In genomic region chr15:99019558-99020540, GRCh38 we compare ENCODE assay signal across 16 cellular contexts. TPM values are rescaled to one million over a fixed set of nuclear protein-coding genes. Genes with fewer than 3 reads are reported as not detected.
DNase-seq lines count a peak whose midpoint lies in the region; ATAC-seq, FAIRE-seq and TF ChIP-seq lines count a peak whose summit lies in the region.
"Had no signal": no experiment of that assay in that cellular context is flagged by ENCODE, and none has a peak within 500 bp of the region (broad histone marks: within the 10 kb centered on the region; RNA-seq: fewer than 3 reads in every experiment).

No MANE protein-coding gene starts in this region.

- intact Hi-C loops in mammary epithelial cell (cut with micrococcal nuclease) (loop anchor here (2.0 kb wide), 1 partner anchor 15 kb away; no protein-coding TSS in a partner anchor), upper lobe of right lung (cut with DNase I) (no loop called here)

- no peak overlapping the region for H3K9ac ChIP-seq in mammary epithelial cell (ENCODE audit: insufficient read depth, low read length)
- H3K9ac ChIP-seq in keratinocyte (ENCODE audit: control insufficient read depth, extremely low read depth, insufficient read depth, low read length), result no peak overlapping the region
- no peak overlapping the region for H3K9ac ChIP-seq in MM.1S (ENCODE audit: low read length)

- TF ChIP-seq CTCF in AG10803 (conservative IDR thresholded peaks at IDR 0.05; ENCODE audit: low read length), result no peak
- TF ChIP-seq CTCF in mammary epithelial cell (conservative IDR thresholded peaks at IDR 0.05 in 1 of 2, IDR thresholded peaks at IDR 0.05 in 1 of 2; ENCODE audit: extremely low read depth in 1 of 2, insufficient read depth in 1 of 2, low read depth in 1 of 2, low read length in 2 of 2), result no peak
- TF ChIP-seq CTCF in keratinocyte (optimal IDR thresholded peaks at IDR 0.05 in 1 of 3, IDR thresholded peaks at IDR 0.05 in 1 of 3, conservative IDR thresholded peaks at IDR 0.05 in 1 of 3; ENCODE audit: extremely low read depth in 1 of 3, insufficient read depth in 2 of 3, low read length in 3 of 3), result no peak
- TF ChIP-seq CTCF in upper lobe of right lung (IDR thresholded peaks at IDR 0.05), result no peak
- no peak for TF ChIP-seq CTCF in MM.1S (IDR thresholded peaks at IDR 0.05; ENCODE audit: low read length)

- CTCF ChIA-PET in mammary epithelial cell (lab: Charles Lee; ENCODE audit: low non-redundant PET), result no interaction called here

- H3K4me1 ChIP-seq in mammary epithelial cell (ENCODE audit: insufficient read depth, low read length) (peaks cover 14% of the 10 kb centered on the region), keratinocyte (ENCODE audit: control insufficient read depth, extremely low read depth, insufficient read depth, low read length) (peaks cover 9% of the 10 kb centered on the region), upper lobe of right lung (peaks cover 8% of the 10 kb centered on the region), MM.1S (ENCODE audit: low read length) (no peaks in the 10 kb centered on the region)

- BruUV-seq in mammary epithelial cell (replicated peaks; lab: Mats Ljungman, UMichigan), result no TSS peak

- no peaks in the 10 kb centered on the region for H3F3A ChIP-seq in MM.1S (ENCODE audit: insufficient read depth, low read length)

- H3K36me3 ChIP-seq in KOPT-K1 (ENCODE audit: insufficient read depth, low read length) (peaks cover 28% of the 10 kb centered on the region), mammary epithelial cell (ENCODE audit: insufficient read depth, low read length) (no peaks in the 10 kb centered on the region), keratinocyte (ENCODE audit: control insufficient read depth in 2 of 2, extremely low read depth in 1 of 2, insufficient read depth in 2 of 2, low read length in 2 of 2) (no peaks in the 10 kb centered on the region), upper lobe of right lung (no peaks in the 10 kb centered on the region), MM.1S (replicated peaks; ENCODE audit: insufficient read depth, low read length) (no peaks in the 10 kb centered on the region)
- H3K36me3 ChIP-seq: left ventricle myocardium inferior, suprapubic skin had no signal

- H4K20me1 ChIP-seq in mammary epithelial cell (ENCODE audit: insufficient read depth, low read length) (no peaks in the 10 kb centered on the region), keratinocyte (ENCODE audit: control insufficient read depth, extremely low read depth, insufficient read depth, low read length) (no peaks in the 10 kb centered on the region), MM.1S (ENCODE audit: insufficient read depth, low read length) (no peaks in the 10 kb centered on the region)

- H3K27ac ChIP-seq in KOPT-K1 (ENCODE audit: low read depth, low read length, poor library complexity, severe bottlenecking) (peak overlapping the region; percentile 21), mammary epithelial cell (ENCODE audit: insufficient read depth, low read depth, low read length) (peak overlapping the region; percentile 24), keratinocyte (ENCODE audit: control insufficient read depth, insufficient read depth, low read length) (no peak overlapping the region), upper lobe of right lung (no peak overlapping the region), MM.1S (ENCODE audit: low read length) (no peak overlapping the region)
- H3K27ac ChIP-seq: left ventricle myocardium inferior, suprapubic skin had no signal

- DNase-seq in AG10803 (ENCODE audit: low read depth), result peak; percentile 86
- peak; percentile 75 for DNase-seq in mammary epithelial cell
- no peak for DNase-seq in keratinocyte (ENCODE audit: low read depth, low spot score)
- no peak for DNase-seq in upper lobe of right lung
- DNase-seq in MM.1S, result no peak
- DNase-seq in NCI-H2107 treated with DMSO at 0.1 percent for 48 hours (lab: John Stamatoyannopoulos, UW; ENCODE audit: unreplicated experiment), result no peak
- no peak for DNase-seq in activated naive CD4-positive, alpha-beta T cell (lab: John Stamatoyannopoulos, UW)
- DNase-seq: CD8-positive, alpha-beta T cell; left ventricle myocardium inferior; NCI-H1105 treated with DMSO at 0.1 percent for 48 hours; NK-92 treated with Interleukin-12 subunit alpha and Interleukin-12 subunit beta, amount 100 ng/mL, for 24 hours had no signal

- H3K27me3 ChIP-seq in mammary epithelial cell (ENCODE audit: insufficient read depth, low read length) (no peaks in the 10 kb centered on the region), keratinocyte (ENCODE audit: control insufficient read depth, extremely low read depth, insufficient read depth, low read length) (no peaks in the 10 kb centered on the region), upper lobe of right lung (peaks cover 11% of the 10 kb centered on the region), MM.1S (replicated peaks; ENCODE audit: insufficient read depth, low read length) (no peaks in the 10 kb centered on the region)

- H3K79me2 ChIP-seq in mammary epithelial cell (ENCODE audit: insufficient read depth, low read length) (no peaks in the 10 kb centered on the region), keratinocyte (ENCODE audit: control insufficient read depth, insufficient read depth, low read length) (no peaks in the 10 kb centered on the region), MM.1S (ENCODE audit: low read length) (no peaks in the 10 kb centered on the region)

- ATAC-seq in upper lobe of right lung, result no peak
- ATAC-seq: CD8-positive, alpha-beta T cell; GM12878 had no signal

- H3K9me1 ChIP-seq in keratinocyte (ENCODE audit: control insufficient read depth, extremely low read depth, insufficient read depth, low read length), result no peaks in the 10 kb centered on the region

- peak; percentile 70 for FAIRE-seq in keratinocyte (lab: Jason Lieb, UNC)
- FAIRE-seq: endometrium, GM12878 had no signal

- WGBS in mammary epithelial cell (ENCODE audit: low coverage, missing lambda C conversion rate), result 66% methylated on average over 13 of the region's 15 CpGs

- H3K9me2 ChIP-seq in MM.1S (replicated peaks; ENCODE audit: insufficient read depth, low read length), result no peaks in the 10 kb centered on the region

- H3K9me3 ChIP-seq in KOPT-K1 (ENCODE audit: insufficient read depth, low read length, poor library complexity, severe bottlenecking) (peaks cover 7% of the 10 kb centered on the region), mammary epithelial cell (replicated peaks; ENCODE audit: insufficient read depth, low read length) (no peaks in the 10 kb centered on the region), keratinocyte (ENCODE audit: control insufficient read depth, low read depth, low read length) (no peaks in the 10 kb centered on the region), upper lobe of right lung (no peaks in the 10 kb centered on the region), MM.1S (replicated peaks; ENCODE audit: insufficient read depth, low read length) (no peaks in the 10 kb centered on the region)
- H3K9me3 ChIP-seq: left ventricle myocardium inferior, suprapubic skin had no signal

- dilution Hi-C loops in mammary epithelial cell (cut with HindIII; ENCODE audit: low sequenced_read_pairs), result no loop called here
- dilution Hi-C loops in keratinocyte (cut with MboI; ENCODE audit: extremely low pct_ligation_motif_present, low sequenced_read_pairs), result no loop called here

- H3K4me3 ChIP-seq in AG10803 (ENCODE audit: low read length), result no peak overlapping the region
- no peak overlapping the region for H3K4me3 ChIP-seq in mammary epithelial cell (replicated peaks in 1 of 3; ENCODE audit: insufficient read depth in 1 of 3, low read depth in 2 of 3, low read length in 3 of 3)
- H3K4me3 ChIP-seq in keratinocyte (ENCODE audit: control insufficient read depth in 2 of 3, extremely low read depth in 1 of 3, insufficient read depth in 2 of 3, low read depth in 1 of 3, low read length in 3 of 3), result no peak overlapping the region
- no peak overlapping the region for H3K4me3 ChIP-seq in upper lobe of right lung
- H3K4me3 ChIP-seq in MM.1S (ENCODE audit: low read length), result no peak overlapping the region
- H3K4me3 ChIP-seq: GM12878, left ventricle myocardium inferior, suprapubic skin had no signal

- in situ Hi-C loops in mammary epithelial cell (cut with MboI; ENCODE audit: low sequenced_read_pairs in 2 of 2), result no loop called here

- H2AFZ ChIP-seq in mammary epithelial cell (ENCODE audit: low read depth, low read length) (peak overlapping the region; percentile 36), keratinocyte (ENCODE audit: control insufficient read depth, low read length) (no peak overlapping the region), MM.1S (ENCODE audit: low read length) (no peak overlapping the region)

- no peak overlapping the region for H3K4me2 ChIP-seq in mammary epithelial cell (ENCODE audit: insufficient read depth, low read depth, low read length)
- no peak overlapping the region for H3K4me2 ChIP-seq in keratinocyte (ENCODE audit: control insufficient read depth, extremely low read depth, insufficient read depth, low read depth, low read length)
- no peak overlapping the region for H3K4me2 ChIP-seq in MM.1S (ENCODE audit: low read depth, low read length)

RNA-seq across cellular contexts. Expression of gene PGPEP1L, which starts 12.3 kb away (rescaled TPM):
- total RNA-seq in mammary epithelial cell (not detected), upper lobe of right lung (not detected)
- polyA plus RNA-seq in mammary epithelial cell (not detected), keratinocyte (not detected in 3 replicates)
- polyA minus RNA-seq in mammary epithelial cell (not detected), keratinocyte (not detected in 3 replicates)
- not detected for polyA plus RNA-seq in keratinocyte (2011; ENCODE audit: low read depth)
- polyA plus RNA-seq in keratinocyte (2011; cell fraction: cytosol; rRNA removed), result not detected in 2 replicates
- polyA plus RNA-seq in keratinocyte (2011; cell fraction: nucleus; rRNA removed), result not detected in 2 replicates
- polyA plus RNA-seq in keratinocyte (2012; ENCODE audit: low replicate concordance), result not detected in 2 replicates
- not detected for polyA minus RNA-seq in keratinocyte (2011; cell fraction: cytosol; rRNA and poly(A)+ RNA removed)
- not detected in 2 replicates for polyA minus RNA-seq in keratinocyte (2011; cell fraction: nucleus; rRNA and poly(A)+ RNA removed)
- total RNA-seq: CD8-positive, alpha-beta T cell; GM12878; suprapubic skin; T-helper 2 cell treated with Interferon-gamma antibody and Interleukin-4, amounts not matched to agents 100 ng/mL and 5 ng/mL, for 36 hours had no signal
- polyA plus RNA-seq: GM12878 had no signal

Comparison
In these comparisons a context has a peak if more than half of its experiments do, and no peak if none do; other contexts are left out.
1. DNase-seq: peak in AG10803 (single experiment) and mammary epithelial cell (single experiment); none in keratinocyte (single experiment), upper lobe of right lung (single experiment), MM.1S (single experiment), NCI-H2107 treated with DMSO at 0.1 percent for 48 hours (single experiment) and activated naive CD4-positive, alpha-beta T cell (0 of 4).
2. H3K27ac ChIP-seq: peak in KOPT-K1 (single experiment) and mammary epithelial cell (single experiment); none in keratinocyte (single experiment), upper lobe of right lung (single experiment) and MM.1S (single experiment).